ENCODE assay signal across 31 cellular contexts in the genomic region with DNA sequence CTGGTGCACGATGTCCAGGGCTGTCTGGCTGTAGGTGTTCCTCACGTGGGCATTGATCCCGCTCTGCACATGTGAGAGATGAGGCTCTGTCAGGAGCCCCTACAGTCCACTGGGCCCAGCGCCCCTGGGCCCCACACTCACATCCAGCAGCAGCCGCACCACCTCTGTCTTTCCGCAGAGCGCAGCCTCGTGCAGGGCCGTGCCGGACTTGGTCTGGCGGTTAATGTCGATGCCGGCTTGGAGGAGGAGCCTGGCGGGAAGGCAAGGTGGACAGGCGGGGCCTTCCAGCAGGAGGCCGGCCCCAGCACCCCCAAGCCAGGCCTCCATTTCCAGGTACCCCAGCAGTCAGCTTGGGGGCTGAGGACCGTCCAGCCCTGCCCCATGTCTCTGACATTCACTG. TPM values are rescaled to one million over a fixed set of nuclear protein-coding genes. Genes with fewer than 3 reads are reported as not detected.
"Had no signal": no experiment of that assay in that cellular context is flagged by ENCODE, and none has a peak within 500 bp of the region (broad histone marks: within the 10 kb centered on the region; RNA-seq: fewer than 3 reads in every experiment).

No MANE protein-coding gene starts in this region.

- H3K27me3 ChIP-seq: hepatocyte, left lung, neural progenitor cell, pancreas, sigmoid colon, spleen, suprapubic skin, upper lobe of right lung had no signal

- H3K36me3 ChIP-seq: left lung, lower lobe of right lung, neural progenitor cell, pancreas, prostate gland, sigmoid colon, spleen, suprapubic skin, thoracic aorta, tibial artery, upper lobe of right lung had no signal

- H3K9me3 Mint-ChIP-seq: naive B cell; natural killer cell; nephron progenitor cell; neural progenitor cell; stimulated activated effector memory CD8-positive, alpha-beta T cell treated with anti-CD3 and anti-CD28 coated beads, Interleukin-12 subunit alpha, Interleukin-12 subunit beta, amount 100 ng/mL, for 72 hours; stimulated activated naive CD8-positive, alpha-beta T cell treated with anti-CD3 and anti-CD28 coated beads, Interleukin-15, Interleukin-2, amounts not matched to agents 100 ng/mL and 50 ng/mL, for 24 hours had no signal

- H3K27me3 Mint-ChIP-seq: stimulated activated naive CD8-positive, alpha-beta T cell treated with anti-CD3 and anti-CD28 coated beads, Interleukin-15, Interleukin-2, amounts not matched to agents 100 ng/mL and 50 ng/mL, for 24 hours had no signal

- H3K27ac ChIP-seq: hepatocyte, left lung, lower lobe of right lung, neural progenitor cell, pancreas, prostate gland, sigmoid colon, spleen, suprapubic skin, thoracic aorta, tibial artery, upper lobe of right lung had no signal

- H2AFZ ChIP-seq: hepatocyte, neural progenitor cell had no signal

- H3K27ac Mint-ChIP-seq: naive B cell; natural killer cell; nephron progenitor cell; neural progenitor cell; stimulated activated effector memory CD8-positive, alpha-beta T cell treated with anti-CD3 and anti-CD28 coated beads, Interleukin-12 subunit alpha, Interleukin-12 subunit beta, amount 100 ng/mL, for 72 hours; stimulated activated naive CD8-positive, alpha-beta T cell treated with anti-CD3 and anti-CD28 coated beads, Interleukin-15, Interleukin-2, amounts not matched to agents 100 ng/mL and 50 ng/mL, for 24 hours had no signal

- H3K9me3 ChIP-seq: left lung, lower lobe of right lung, pancreas, prostate gland, sigmoid colon, spleen, suprapubic skin, thoracic aorta, tibial artery, upper lobe of right lung had no signal

- H3K4me1 ChIP-seq: left lung, lower lobe of right lung, neural progenitor cell, pancreas, prostate gland, sigmoid colon, spleen, tibial artery, upper lobe of right lung had no signal

- H3K4me3 Mint-ChIP-seq: naive B cell; natural killer cell; nephron progenitor cell; neural progenitor cell; stimulated activated effector memory CD8-positive, alpha-beta T cell treated with anti-CD3 and anti-CD28 coated beads, Interleukin-12 subunit alpha, Interleukin-12 subunit beta, amount 100 ng/mL, for 72 hours; stimulated activated naive CD8-positive, alpha-beta T cell treated with anti-CD3 and anti-CD28 coated beads, Interleukin-15, Interleukin-2, amounts not matched to agents 100 ng/mL and 50 ng/mL, for 24 hours had no signal

- H3K36me3 Mint-ChIP-seq: naive B cell, natural killer cell had no signal

- ATAC-seq: left cardiac atrium; left lung; lower lobe of right lung; natural killer cell; pancreas; right cardiac atrium; stimulated activated effector memory CD8-positive, alpha-beta T cell treated with anti-CD3 and anti-CD28 coated beads, Interleukin-12 subunit alpha, Interleukin-12 subunit beta, amount 100 ng/mL, for 72 hours; upper lobe of right lung had no signal

- H3K4me2 ChIP-seq: hepatocyte, neural progenitor cell had no signal

- H3K9ac ChIP-seq: neural progenitor cell had no signal

- FAIRE-seq: pancreas, small intestine, urothelium cell line had no signal

- DNase-seq: islet precursor cell; kidney glomerular epithelial cell; left cardiac atrium; left lung; lower lobe of right lung; mammary epithelial cell; mesenchymal stem cell; naive B cell; natural killer cell; nephron progenitor cell; pancreas; posterior cingulate gyrus; retina; right cardiac atrium; sigmoid colon; small intestine; spleen; stimulated activated CD4-positive, alpha-beta T cell treated with anti-CD3 and anti-CD28 coated beads, Interleukin-4, amount 100 ng/mL, for 24 hours; stimulated activated naive CD4-positive, alpha-beta T cell; tibial artery; trophoblast cell; upper lobe of right lung had no signal

- H3K4me1 Mint-ChIP-seq: naive B cell, neural progenitor cell had no signal

- H3K79me2 ChIP-seq: hepatocyte had no signal

- H3K4me3 ChIP-seq: hepatocyte, left lung, lower lobe of right lung, neural progenitor cell, pancreas, prostate gland, sigmoid colon, spleen, suprapubic skin, thoracic aorta, tibial artery, upper lobe of right lung had no signal

RNA-seq across cellular contexts. Expression of a gene that starts 9.2 kb away (rescaled TPM):
- total RNA-seq: natural killer cell, spleen, subcutaneous adipose tissue, thoracic aorta had no signal
